In genomic region chr20:20052074-20052970, GRCh38 we compare ENCODE assay signal across 1 cellular context.
TF ChIP-seq lines count a peak whose summit lies in the region.

Gene CFAP61, plus strand, starts transcription at chr20:20052532. Its CDS starts 4,122 bp downstream, at chr20:20056654.
Gene CRNKL1, minus strand, starts transcription at chr20:20052466. Its CDS starts 124 bp downstream, at chr20:20052342.

TF ChIP-seq in K562, 482 proteins besides CTCF, POLR2A, EP300 and RAD21 (continued from another document):
- TF ChIP-seq, protein P1, sequence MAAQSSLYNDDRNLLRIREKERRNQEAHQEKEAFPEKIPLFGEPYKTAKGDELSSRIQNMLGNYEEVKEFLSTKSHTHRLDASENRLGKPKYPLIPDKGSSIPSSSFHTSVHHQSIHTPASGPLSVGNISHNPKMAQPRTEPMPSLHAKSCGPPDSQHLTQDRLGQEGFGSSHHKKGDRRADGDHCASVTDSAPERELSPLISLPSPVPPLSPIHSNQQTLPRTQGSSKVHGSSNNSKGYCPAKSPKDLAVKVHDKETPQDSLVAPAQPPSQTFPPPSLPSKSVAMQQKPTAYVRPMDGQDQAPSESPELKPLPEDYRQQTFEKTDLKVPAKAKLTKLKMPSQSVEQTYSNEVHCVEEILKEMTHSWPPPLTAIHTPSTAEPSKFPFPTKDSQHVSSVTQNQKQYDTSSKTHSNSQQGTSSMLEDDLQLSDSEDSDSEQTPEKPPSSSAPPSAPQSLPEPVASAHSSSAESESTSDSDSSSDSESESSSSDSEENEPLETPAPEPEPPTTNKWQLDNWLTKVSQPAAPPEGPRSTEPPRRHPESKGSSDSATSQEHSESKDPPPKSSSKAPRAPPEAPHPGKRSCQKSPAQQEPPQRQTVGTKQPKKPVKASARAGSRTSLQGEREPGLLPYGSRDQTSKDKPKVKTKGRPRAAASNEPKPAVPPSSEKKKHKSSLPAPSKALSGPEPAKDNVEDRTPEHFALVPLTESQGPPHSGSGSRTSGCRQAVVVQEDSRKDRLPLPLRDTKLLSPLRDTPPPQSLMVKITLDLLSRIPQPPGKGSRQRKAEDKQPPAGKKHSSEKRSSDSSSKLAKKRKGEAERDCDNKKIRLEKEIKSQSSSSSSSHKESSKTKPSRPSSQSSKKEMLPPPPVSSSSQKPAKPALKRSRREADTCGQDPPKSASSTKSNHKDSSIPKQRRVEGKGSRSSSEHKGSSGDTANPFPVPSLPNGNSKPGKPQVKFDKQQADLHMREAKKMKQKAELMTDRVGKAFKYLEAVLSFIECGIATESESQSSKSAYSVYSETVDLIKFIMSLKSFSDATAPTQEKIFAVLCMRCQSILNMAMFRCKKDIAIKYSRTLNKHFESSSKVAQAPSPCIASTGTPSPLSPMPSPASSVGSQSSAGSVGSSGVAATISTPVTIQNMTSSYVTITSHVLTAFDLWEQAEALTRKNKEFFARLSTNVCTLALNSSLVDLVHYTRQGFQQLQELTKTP (IDR thresholded peaks at IDR 0.05; ENCODE audit: low read depth in 1 of 2, partially characterized antibody in 2 of 2) = peak in 1 of 2 experiments; percentile 79
- TF ChIP-seq E2F3 (CRISPR knock-in tag; IDR thresholded peaks at IDR 0.05) (no peak), JUN (IDR thresholded peaks at IDR 0.05; ENCODE audit: borderline replicate concordance, low read depth, low read length) (peak; percentile 38; the same call in 1 of the 2 replicates), JUN (CRISPR knock-in tag; IDR thresholded peaks at IDR 0.05; ENCODE audit: borderline replicate concordance) (no peak), POLR2AphosphoS5 (IDR thresholded peaks at IDR 0.05; ENCODE audit: control insufficient read depth, insufficient read depth, low read depth, low read length) (peak; percentile 53; the same call in 1 of the 2 replicates), RERE (CRISPR knock-in tag; IDR thresholded peaks at IDR 0.05; ENCODE audit: borderline replicate concordance) (no peak), ZSCAN32 (CRISPR knock-in tag; IDR thresholded peaks at IDR 0.05) (no peak), MAZ (CRISPR knock-in tag; conservative IDR thresholded peaks at IDR 0.05 in 1 of 2, IDR thresholded peaks at IDR 0.05 in 1 of 2) (0 out of 4 replicates have a peak, but pooled peaks have one; percentile 30 to 43), BRD4 (IDR thresholded peaks at IDR 0.05) (no peak), MXI1 (IDR thresholded peaks at IDR 0.05; ENCODE audit: low read depth, low read length) (peak; percentile 94), TFAP4 (CRISPR knock-in tag; IDR thresholded peaks at IDR 0.05; ENCODE audit: borderline replicate concordance) (peak; percentile 62; the same call in 1 of the 2 replicates), FOXK2 (conservative IDR thresholded peaks at IDR 0.05 in 1 of 2, IDR thresholded peaks at IDR 0.05 in 1 of 2; ENCODE audit: low read depth in 2 of 2) (peak; percentile 75 to 81; a peak in 1 of 4 replicates), U2AF2 (optimal IDR thresholded peaks at IDR 0.05; ENCODE audit: low read depth, low read length) (no peak), U2AF1 (optimal IDR thresholded peaks at IDR 0.05; ENCODE audit: low read depth, low read length) (no peak), CEBPG (CRISPR knock-in tag; IDR thresholded peaks at IDR 0.05) (no peak), CEBPG (tag; conservative IDR thresholded peaks at IDR 0.05 in 1 of 2, IDR thresholded peaks at IDR 0.05 in 1 of 2) (no peak), FOXM1 (IDR thresholded peaks at IDR 0.05; ENCODE audit: low read depth) (no peak), FOXM1 (CRISPR knock-in tag; IDR thresholded peaks at IDR 0.05; ENCODE audit: low read depth) (no peak), KLF16 (IDR thresholded peaks at IDR 0.05) (no peak), PHF8 (IDR thresholded peaks at IDR 0.05; ENCODE audit: borderline replicate concordance, low read length) (peak; percentile 77; the same call in 1 of the 2 replicates), RCOR1 (IDR thresholded peaks at IDR 0.05; ENCODE audit: borderline replicate concordance in 1 of 2, low read depth in 2 of 2, low read length in 2 of 2) (0 out of 4 replicates have a peak, but pooled peaks of 1 of the 2 experiments have one; percentile 13), RBBP5 (IDR thresholded peaks at IDR 0.05; ENCODE audit: borderline replicate concordance, insufficient read depth, low read length, poor library complexity, severe bottlenecking) (peak; percentile 74), ATF3 (IDR thresholded peaks at IDR 0.05) (0 out of 2 replicates have a peak, but pooled peaks have one; percentile 10), ATF3 (CRISPR knock-in tag; conservative IDR thresholded peaks at IDR 0.05) (no peak), SIN3A (IDR thresholded peaks at IDR 0.05; ENCODE audit: borderline replicate concordance in 2 of 2, control insufficient read depth in 1 of 2, low read depth in 2 of 2, low read length in 2 of 2) (peak; percentile 98 to 99), MBD2 (IDR thresholded peaks at IDR 0.05; ENCODE audit: borderline replicate concordance, low read depth) (peak; percentile 1; the same call in 1 of the 2 replicates), NR0B1 (IDR thresholded peaks at IDR 0.05; ENCODE audit: partially characterized antibody) (no peak), NEUROD1 (IDR thresholded peaks at IDR 0.05; ENCODE audit: borderline replicate concordance, low read depth, low read length, partially characterized antibody) (no peak), TEAD1 (CRISPR knock-in tag; IDR thresholded peaks at IDR 0.05) (no peak), PKNOX1 (IDR thresholded peaks at IDR 0.05) (peak; percentile 57), ZNF354B (CRISPR knock-in tag; IDR thresholded peaks at IDR 0.05) (no peak), SMC3 (conservative IDR thresholded peaks at IDR 0.05; ENCODE audit: insufficient read depth, low read depth, low read length) (no peak), ZBTB2 (IDR thresholded peaks at IDR 0.05) (peak; percentile 68; the same call in 1 of the 2 replicates), ZNF445 (CRISPR knock-in tag; IDR thresholded peaks at IDR 0.05; ENCODE audit: low read depth) (no peak), CEBPB (tag; IDR thresholded peaks at IDR 0.05) (no peak), SRSF9 (IDR thresholded peaks at IDR 0.05; ENCODE audit: borderline replicate concordance, low read depth, low read length) (no peak), ETS2 (tag; IDR thresholded peaks at IDR 0.05; ENCODE audit: borderline replicate concordance, poor library complexity, severe bottlenecking) (no peak), SMARCB1 (IDR thresholded peaks at IDR 0.05; ENCODE audit: insufficient read length, low read depth) (no peak), SP1 (CRISPR knock-in tag; IDR thresholded peaks at IDR 0.05) (peak; percentile 25; the same call in 1 of the 2 replicates), SRSF3 (IDR thresholded peaks at IDR 0.05; ENCODE audit: insufficient read depth, low read length) (no peak), NR2C2 (CRISPR knock-in tag; IDR thresholded peaks at IDR 0.05) (peak; percentile 98), NR2C2 (tag; IDR thresholded peaks at IDR 0.05) (peak; percentile 99), NFE2L1 (tag; IDR thresholded peaks at IDR 0.05; ENCODE audit: borderline replicate concordance, low read depth) (no peak), PHF20 (IDR thresholded peaks at IDR 0.05; ENCODE audit: partially characterized antibody) (peak; percentile 87)
- TF ChIP-seq, protein P2, sequence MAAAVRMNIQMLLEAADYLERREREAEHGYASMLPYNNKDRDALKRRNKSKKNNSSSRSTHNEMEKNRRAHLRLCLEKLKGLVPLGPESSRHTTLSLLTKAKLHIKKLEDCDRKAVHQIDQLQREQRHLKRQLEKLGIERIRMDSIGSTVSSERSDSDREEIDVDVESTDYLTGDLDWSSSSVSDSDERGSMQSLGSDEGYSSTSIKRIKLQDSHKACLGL (CRISPR knock-in tag; IDR thresholded peaks at IDR 0.05; ENCODE audit: borderline replicate concordance, poor library complexity, severe bottlenecking) = peak; percentile 95
- TF ChIP-seq, protein P3, sequence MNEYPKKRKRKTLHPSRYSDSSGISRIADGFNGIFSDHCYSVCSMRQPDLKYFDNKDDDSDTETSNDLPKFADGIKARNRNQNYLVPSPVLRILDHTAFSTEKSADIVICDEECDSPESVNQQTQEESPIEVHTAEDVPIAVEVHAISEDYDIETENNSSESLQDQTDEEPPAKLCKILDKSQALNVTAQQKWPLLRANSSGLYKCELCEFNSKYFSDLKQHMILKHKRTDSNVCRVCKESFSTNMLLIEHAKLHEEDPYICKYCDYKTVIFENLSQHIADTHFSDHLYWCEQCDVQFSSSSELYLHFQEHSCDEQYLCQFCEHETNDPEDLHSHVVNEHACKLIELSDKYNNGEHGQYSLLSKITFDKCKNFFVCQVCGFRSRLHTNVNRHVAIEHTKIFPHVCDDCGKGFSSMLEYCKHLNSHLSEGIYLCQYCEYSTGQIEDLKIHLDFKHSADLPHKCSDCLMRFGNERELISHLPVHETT (CRISPR knock-in tag; conservative IDR thresholded peaks at IDR 0.05 in 1 of 2, IDR thresholded peaks at IDR 0.05 in 1 of 2) = no peak
